1 cellular context compared by ENCODE assay signal in genomic region chr7:155448632-155449007, GRCh38.
TF ChIP-seq lines count a peak whose summit lies in the region.

No MANE protein-coding gene starts in this region.

TF ChIP-seq in SK-N-SH treated with all-trans-retinoic acid at 6 μM for 48 hours, 23 proteins besides CTCF, POLR2A, EP300 and RAD21 (continued from another document):
- TF ChIP-seq TOX (CRISPR knock-in tag; IDR thresholded peaks at IDR 0.05; ENCODE audit: borderline replicate concordance): no peak
